Comparison of ENCODE assay signal across 21 cellular contexts in the genomic region with DNA sequence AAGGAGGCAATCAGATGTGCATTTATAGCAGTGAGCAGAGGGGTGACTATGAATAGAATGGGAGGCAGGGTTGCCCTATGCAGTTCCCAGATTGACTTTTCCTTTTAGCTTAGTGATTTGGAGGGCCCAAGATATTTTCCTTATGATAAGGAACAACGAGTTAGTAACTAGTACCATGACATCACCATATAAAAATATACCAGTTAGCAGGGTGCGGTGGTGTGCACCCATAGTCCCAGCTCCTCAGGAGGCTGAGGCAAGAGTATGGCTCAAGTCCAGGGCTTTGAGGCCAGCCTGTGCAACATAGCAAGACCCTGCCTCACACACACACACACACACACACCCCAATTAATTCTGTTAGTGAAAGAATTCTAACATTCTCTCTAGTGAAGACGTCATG. TPM values are rescaled to one million over a fixed set of nuclear protein-coding genes. Genes with fewer than 3 reads are reported as not detected.
"Had no signal": no experiment of that assay in that cellular context is flagged by ENCODE, and none has a peak within 500 bp of the region (broad histone marks: within the 10 kb centered on the region; RNA-seq: fewer than 3 reads in every experiment).

No MANE protein-coding gene starts in this region.

- H3K9me3 ChIP-seq: colonic mucosa, heart left ventricle, neutrophil, thyroid gland had no signal

- H3K9me3 Mint-ChIP-seq: endodermal cell, nephron progenitor cell, type B pancreatic cell had no signal

- H3K4me3 Mint-ChIP-seq: endodermal cell; naive thymus-derived CD4-positive, alpha-beta T cell; nephron progenitor cell; type B pancreatic cell had no signal

- H3K4me1 Mint-ChIP-seq: naive thymus-derived CD4-positive, alpha-beta T cell; nephron progenitor cell had no signal

- H3K27me3 ChIP-seq: colonic mucosa, neutrophil, thyroid gland had no signal

- ATAC-seq: naive thymus-derived CD4-positive, alpha-beta T cell had no signal

- H3K4me1 ChIP-seq: colonic mucosa, heart left ventricle, thyroid gland had no signal

- H3K4me3 ChIP-seq: colonic mucosa, heart left ventricle, thyroid gland had no signal

- H3K27ac ChIP-seq: colonic mucosa, heart left ventricle, neutrophil, thyroid gland had no signal

- H3K36me3 Mint-ChIP-seq: naive thymus-derived CD4-positive, alpha-beta T cell; type B pancreatic cell had no signal

- DNase-seq: colonic mucosa; dermis blood vessel endothelial cell; effector CD4-positive, alpha-beta T cell; endodermal cell; erythroblast; heart left ventricle; hippocampal formation; kidney glomerular epithelial cell; mesendoderm; naive thymus-derived CD4-positive, alpha-beta T cell; nephron progenitor cell; right cardiac atrium; small intestine; stimulated activated CD4-positive, alpha-beta T cell treated with anti-CD3 and anti-CD28 coated beads, Interleukin-12 subunit alpha, Interleukin-12 subunit beta, amount 100 ng/mL, for 4 hours; stimulated activated naive CD4-positive, alpha-beta T cell treated with Interleukin-2 at 50 U/mL for 16 hours; thyroid gland had no signal

- H3K27ac Mint-ChIP-seq: endodermal cell; naive thymus-derived CD4-positive, alpha-beta T cell; nephron progenitor cell; type B pancreatic cell had no signal

- H3K27me3 Mint-ChIP-seq: naive thymus-derived CD4-positive, alpha-beta T cell; type B pancreatic cell had no signal

- H3K36me3 ChIP-seq: colonic mucosa, heart left ventricle, neutrophil, thyroid gland had no signal

RNA-seq across cellular contexts. Expression of gene IL13RA2, which starts 53.0 kb away (rescaled TPM):
- total RNA-seq: endodermal cell; endothelial cell of umbilical vein; mononuclear cell; naive thymus-derived CD4-positive, alpha-beta T cell; osteocyte had no signal
- polyA plus RNA-seq: endothelial cell of umbilical vein; naive thymus-derived CD4-positive, alpha-beta T cell had no signal
